ENCODE assay signal across 9 cellular contexts in genomic region chr7:105934577-105935185, GRCh38. TPM values are rescaled to one million over a fixed set of nuclear protein-coding genes. Genes with fewer than 3 reads are reported as not detected.
DNase-seq lines count a peak whose midpoint lies in the region; ATAC-seq and TF ChIP-seq lines count a peak whose summit lies in the region.
"Had no signal": no experiment of that assay in that cellular context is flagged by ENCODE, and none has a peak within 500 bp of the region (broad histone marks: within the 10 kb centered on the region; RNA-seq: fewer than 3 reads in every experiment).

No MANE protein-coding gene starts in this region.

- H3K27me3 ChIP-seq in Peyer's patch = no peaks in the 10 kb centered on the region
- H3K27me3 ChIP-seq: SJSA1 had no signal

- peak overlapping the region in 1 of 4 donors; percentile 61 for H3K27ac ChIP-seq in Peyer's patch
- H3K27ac ChIP-seq: SJSA1 had no signal

- H3K36me3 ChIP-seq in Peyer's patch = no peaks in the 10 kb centered on the region
- H3K36me3 ChIP-seq: SJSA1 had no signal

- H3K4me1 ChIP-seq in Peyer's patch = no peaks in the 10 kb centered on the region

- TF ChIP-seq POLR2A in Peyer's patch (IDR thresholded peaks at IDR 0.05) = no peak

- H3K9me3 ChIP-seq in Peyer's patch = no peaks in the 10 kb centered on the region
- H3K9me3 ChIP-seq: SJSA1 had no signal

- DNase-seq in GM03348 (ENCODE audit: low spot score) (peak; percentile 34), NCI-H146 (lab: John Stamatoyannopoulos, UW) (peak; percentile 68), astrocyte of the hippocampus (ENCODE audit: low read depth, low spot score) (peak; percentile 56), kidney tubule cell (ENCODE audit: low spot score) (peak; percentile 30), HK-2 (ENCODE audit: unreplicated experiment) (no peak), Peyer's patch (no peak)

- H3K4me3 ChIP-seq in Peyer's patch = no peak overlapping the region
- H3K4me3 ChIP-seq: SJSA1 had no signal

- peak in 2 of 6 experiments; percentile 17 to 27 for TF ChIP-seq CTCF in Peyer's patch (IDR thresholded peaks at IDR 0.05)

- ATAC-seq in HG03565 (IDR thresholded peaks at IDR 0.05; ENCODE audit: unreplicated experiment) (no peak), HG02884 (IDR thresholded peaks at IDR 0.05; ENCODE audit: unreplicated experiment) (no peak)

RNA-seq across cellular contexts. Expression of gene CDHR3, which starts 28.4 kb away (rescaled TPM):
- 10 to 100 TPM; 20.6 to 82.5 (median 49.7) TPM for total RNA-seq in Peyer's patch

RNA-seq across cellular contexts. Expression of gene ATXN7L1, which starts 58.3 kb away (rescaled TPM):
- total RNA-seq in Peyer's patch = 10 to 100 TPM; 30.8 to 45.8 (median 39.3) TPM

Comparison
In these comparisons a context has a peak if more than half of its experiments do, and no peak if none do; other contexts are left out.
1. DNase-seq: peak in GM03348 (single experiment), NCI-H146 (single experiment), astrocyte of the hippocampus (single experiment) and kidney tubule cell (single experiment); none in HK-2 (single experiment) and Peyer's patch (0 of 3).